Comparison of ENCODE assay signal across 10 cellular contexts in the genomic region with DNA sequence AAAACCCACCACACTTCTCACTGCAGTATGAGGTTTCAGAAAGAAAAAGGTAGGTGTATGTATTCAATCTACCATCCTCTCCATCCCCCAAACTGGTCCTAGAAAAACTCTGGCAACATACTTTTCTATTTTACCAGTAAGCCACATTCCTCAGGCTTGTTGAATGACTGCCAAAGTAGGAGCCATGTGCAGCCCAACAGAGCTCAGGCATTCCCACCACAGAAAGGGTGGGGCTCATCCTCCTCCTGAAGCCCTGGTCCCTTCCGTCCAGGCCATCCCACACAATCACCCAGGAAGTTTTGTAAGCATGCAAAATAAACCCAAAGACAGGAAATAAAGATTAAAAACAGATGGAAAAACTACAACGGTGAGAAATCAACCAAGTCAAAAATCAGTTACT. TPM values are rescaled to one million over a fixed set of nuclear protein-coding genes. Genes with fewer than 3 reads are reported as not detected.
DNase-seq lines count a peak whose midpoint lies in the region; ATAC-seq and TF ChIP-seq lines count a peak whose summit lies in the region.
"Had no signal": no experiment of that assay in that cellular context is flagged by ENCODE, and none has a peak within 500 bp of the region (broad histone marks: within the 10 kb centered on the region; RNA-seq: fewer than 3 reads in every experiment).

No MANE protein-coding gene starts in this region.

- intact Hi-C loops in left ventricle myocardium superior (cut with micrococcal nuclease) (no loop called here), testis (cut with DNase I; ENCODE audit: low total_unique reads) (no loop called here), esophagus squamous epithelium (cut with DNase I) (no loop called here)

- H3K27me3 ChIP-seq in testis (no peaks in the 10 kb centered on the region), esophagus squamous epithelium (no peaks in the 10 kb centered on the region)

- H3K36me3 ChIP-seq in testis (ENCODE audit: low read depth, missing control alignments) (no peaks in the 10 kb centered on the region), esophagus squamous epithelium (peaks cover 0 to 22% (median 0%) of the 10 kb centered on the region in 3 donors)

- TF ChIP-seq POLR2A in testis (IDR thresholded peaks at IDR 0.05) (no peak), esophagus squamous epithelium (IDR thresholded peaks at IDR 0.05) (no peak)

- no peak overlapping the region for H3K27ac ChIP-seq in testis
- H3K27ac ChIP-seq in esophagus squamous epithelium, result no peak overlapping the region

- TF ChIP-seq CTCF in testis (IDR thresholded peaks at IDR 0.05) (no peak), esophagus squamous epithelium (IDR thresholded peaks at IDR 0.05) (no peak)

- DNase-seq in HCEC 1CT (peak; percentile 98), astrocyte of the hippocampus (ENCODE audit: low read depth, low spot score) (peak; percentile 98), left ventricle myocardium superior (no peak), testis (peak; percentile 81), inferior parietal cortex (ENCODE audit: extremely low spot score) (no peak), esophagus squamous epithelium (lab: John Stamatoyannopoulos, UW) (no peak)
- DNase-seq: naive B cell, T-helper 9 cell had no signal

- no peaks in the 10 kb centered on the region for H3K4me1 ChIP-seq in testis
- H3K4me1 ChIP-seq in esophagus squamous epithelium, result peaks cover 6 to 36% (median 22%) of the 10 kb centered on the region in 3 donors

- H3K4me3 ChIP-seq in testis (no peak overlapping the region), esophagus squamous epithelium (no peak overlapping the region)

- 28 to 31% methylated on average over 2 of the region's 2 CpGs for WGBS in testis, 2 donors
- WGBS in esophagus squamous epithelium, 2 donors, result 21 to 28% methylated on average over 2 of the region's 2 CpGs

- no peaks in the 10 kb centered on the region for H3K9me3 ChIP-seq in testis
- no peaks in the 10 kb centered on the region for H3K9me3 ChIP-seq in esophagus squamous epithelium

- ATAC-seq in left ventricle myocardium superior (peak; percentile 86), GM19463 (IDR thresholded peaks at IDR 0.05; ENCODE audit: unreplicated experiment) (no peak), GM21360 (IDR thresholded peaks at IDR 0.05; ENCODE audit: unreplicated experiment) (no peak)

RNA-seq across cellular contexts. Expression of a gene that starts 57.2 kb away (rescaled TPM):
- total RNA-seq in left ventricle myocardium superior, result 19.1 TPM
- total RNA-seq in testis, result 100 to 1,000 TPM in 1 of 2 donors, 10 to 100 TPM in 1; 94.6 to 149 TPM
- polyA plus RNA-seq in testis (ENCODE audit: insufficient read depth, low read depth, low replicate concordance), result 63.1 TPM
- 10 to 100 TPM; 16.6 to 40.4 (median 30.2) TPM for total RNA-seq in esophagus squamous epithelium

Comparison
In these comparisons a context has a peak if more than half of its experiments do, and no peak if none do; other contexts are left out.
1. DNase-seq: peak in HCEC 1CT (single experiment), astrocyte of the hippocampus (single experiment) and testis (single experiment); none in left ventricle myocardium superior (single experiment), inferior parietal cortex (single experiment) and esophagus squamous epithelium (single experiment).